ENCODE assay signal across 11 cellular contexts in genomic region chr12:119803391-119803791, GRCh38.
DNase-seq lines count a peak whose midpoint lies in the region; ATAC-seq and TF ChIP-seq lines count a peak whose summit lies in the region.
"Had no signal": no experiment of that assay in that cellular context is flagged by ENCODE, and none has a peak within 500 bp of the region (broad histone marks: within the 10 kb centered on the region; RNA-seq: fewer than 3 reads in every experiment).

No MANE protein-coding gene starts in this region.

- no peaks in the 10 kb centered on the region for H3K27me3 ChIP-seq in Peyer's patch
- H3K27me3 ChIP-seq: foreskin keratinocyte had no signal

- no peaks in the 10 kb centered on the region for H3K9me3 ChIP-seq in Peyer's patch

- H3K4me3 ChIP-seq in iPS-11a (ENCODE audit: low read depth, low read length), result peak overlapping the region; percentile 18
- H3K4me3 ChIP-seq in Peyer's patch, result peak overlapping the region in 1 of 4 donors; percentile 35

- peak overlapping the region; percentile 80 for H3K27ac ChIP-seq in caudate nucleus (ENCODE audit: low read depth, low read length)
- no peak overlapping the region for H3K27ac ChIP-seq in Peyer's patch
- H3K27ac ChIP-seq: foreskin keratinocyte had no signal

- H3K36me3 ChIP-seq in Peyer's patch, result no peaks in the 10 kb centered on the region

- TF ChIP-seq CTCF in Peyer's patch (IDR thresholded peaks at IDR 0.05), result no peak

- TF ChIP-seq POLR2A in Peyer's patch (IDR thresholded peaks at IDR 0.05), result no peak

- no peaks in the 10 kb centered on the region for H3K4me1 ChIP-seq in Peyer's patch

- peak; percentile 43 for DNase-seq in EH (ENCODE audit: low read depth)
- peak in 54 of 61 donors; percentile 9 to 81 (median 45) for DNase-seq in caudate nucleus (lab: John Stamatoyannopoulos, UW)
- DNase-seq in putamen (ENCODE audit: low spot score), result peak; percentile 68
- DNase-seq in Peyer's patch, result no peak
- DNase-seq in T1000 (lab: John Stamatoyannopoulos, UW), result no peak
- DNase-seq: COR-L47 had no signal

- ATAC-seq in GM18909 (IDR thresholded peaks at IDR 0.05; ENCODE audit: poor library complexity, unreplicated experiment) (no peak), HG02759 (IDR thresholded peaks at IDR 0.05; ENCODE audit: unreplicated experiment) (no peak)
- ATAC-seq: activated CD4-positive, CD25-positive, alpha-beta regulatory T cell treated with anti-CD3 and anti-CD28 coated beads, Interleukin-2, amount 50 U/mL, for 24 hours had no signal

Comparison
In these comparisons a context has a peak if more than half of its experiments do, and no peak if none do; other contexts are left out.
1. DNase-seq: peak in EH (single experiment), caudate nucleus (54 of 61) and putamen (single experiment); none in Peyer's patch (0 of 3) and T1000 (single experiment).